In the genomic region with DNA sequence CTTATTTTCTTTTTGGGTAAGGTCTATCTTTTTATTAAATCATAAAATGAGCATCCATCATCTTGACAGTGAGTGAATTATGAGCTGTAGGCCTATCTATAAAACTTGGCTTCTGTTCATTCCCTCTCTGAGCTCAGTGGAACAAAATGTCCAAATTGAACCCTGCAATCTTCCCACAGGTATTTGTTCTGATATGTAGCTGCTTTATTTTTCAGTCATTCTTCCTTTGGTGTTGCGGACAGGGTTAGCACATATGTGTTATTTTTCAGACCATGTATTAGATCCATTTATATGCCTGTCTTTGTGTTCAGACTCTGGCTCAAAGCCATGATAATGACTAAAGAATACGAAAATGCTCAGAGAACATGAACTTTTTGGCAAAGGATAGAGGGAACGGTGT, we compare ENCODE assay signal across 24 cellular contexts.
"Had no signal": no experiment of that assay in that cellular context is flagged by ENCODE, and none has a peak within 500 bp of the region (broad histone marks: within the 10 kb centered on the region; RNA-seq: fewer than 3 reads in every experiment).

No MANE protein-coding gene starts in this region.

- H3K4me3 ChIP-seq: breast epithelium, SJCRH30 had no signal

- H3K4me3 Mint-ChIP-seq: activated B cell treated with CpG ODN at 0.5 μM for 24 hours; activated CD4-positive, alpha-beta T cell treated with anti-CD3 and anti-CD28 coated beads, Interleukin-2, amount 10 ng/mL, durations not matched to agents 24 days and 14 days; activated CD8-positive, alpha-beta memory T cell treated with anti-CD3 and anti-CD28 coated beads, Interleukin-2, amount 10 ng/mL, durations not matched to agents 7 days and 5 days; activated naive CD4-positive, alpha-beta T cell treated with anti-CD3 and anti-CD28 coated beads, Interleukin-2, amount 50 U/mL, for 24 hours; activated naive CD8-positive, alpha-beta T cell treated with anti-CD3 and anti-CD28 coated beads, Interleukin-2, amount 50 U/mL, for 24 hours; activated T-cell treated with anti-CD3 and anti-CD28 coated beads, Interleukin-2, amount 50 U/mL, for 24 hours; activated T-helper 1 cell treated with anti-CD3 and anti-CD28 coated beads, Interleukin-12 subunit alpha, Interleukin-12 subunit beta, Interleukin-2, Interleukin-4 antibody, amounts not matched to agents 30 ng/mL and 10 ng/mL and 1 ng/mL, durations not matched to agents 14 hours and 24 hours and 36 hours; T-helper 1 cell treated with Interleukin-12 subunit alpha and Interleukin-12 subunit beta and Interleukin-4 antibody, amounts not matched to agents 30 μg/mL and 1 μg/mL, for 36 hours had no signal

- H3K9me3 Mint-ChIP-seq: activated B cell treated with CpG ODN at 0.5 μM for 24 hours; activated CD4-positive, alpha-beta T cell treated with anti-CD3 and anti-CD28 coated beads, Interleukin-2, amount 10 ng/mL, durations not matched to agents 24 days and 14 days; activated naive CD4-positive, alpha-beta T cell treated with anti-CD3 and anti-CD28 coated beads, Interleukin-2, amount 50 U/mL, for 24 hours; activated naive CD8-positive, alpha-beta T cell treated with anti-CD3 and anti-CD28 coated beads, Interleukin-2, amount 50 U/mL, for 24 hours; activated T-helper 1 cell treated with anti-CD3 and anti-CD28 coated beads, Interleukin-12 subunit alpha, Interleukin-12 subunit beta, Interleukin-2, Interleukin-4 antibody, amounts not matched to agents 30 ng/mL and 10 ng/mL and 1 ng/mL, durations not matched to agents 14 hours and 24 hours and 36 hours; T-helper 1 cell treated with Interleukin-12 subunit alpha and Interleukin-12 subunit beta and Interleukin-4 antibody, amounts not matched to agents 30 μg/mL and 1 μg/mL, for 36 hours had no signal

- H3K27me3 ChIP-seq: breast epithelium, SJCRH30 had no signal

- H3K4me1 ChIP-seq: breast epithelium had no signal

- H3K27ac ChIP-seq: breast epithelium, SJCRH30 had no signal

- DNase-seq: activated B cell treated with CpG ODN at 0.5 μM for 24 hours; activated CD4-positive, alpha-beta T cell treated with anti-CD3 and anti-CD28 coated beads for 1 hour; activated CD4-positive, alpha-beta T cell treated with anti-CD3 and anti-CD28 coated beads, Interleukin-2, amount 10 ng/mL, durations not matched to agents 24 days and 14 days; activated CD4-positive, alpha-beta T cell treated with anti-CD3 and anti-CD28 coated beads, Interleukin-2, amount 50 U/mL, for 48 hours; activated CD8-positive, alpha-beta memory T cell treated with anti-CD3 and anti-CD28 coated beads, Interleukin-2, amount 10 ng/mL, durations not matched to agents 7 days and 5 days; activated effector memory CD4-positive, alpha-beta T cell treated with Interleukin-2 at 50 U/mL for 16 hours; activated naive CD4-positive, alpha-beta T cell; activated naive CD8-positive, alpha-beta T cell treated with anti-CD3 and anti-CD28 coated beads, Interleukin-2, amount 50 U/mL, for 24 hours; activated T-cell treated with anti-CD3 and anti-CD28 coated beads, Interleukin-2, amount 50 U/mL, for 24 hours; amygdala; MM.1S; NCI-H1105; NCI-H1436; NCI-H1694 treated with DMSO at 0.1 percent for 48 hours; NCI-H2029 treated with DMSO at 0.1 percent for 48 hours; NCI-H345; NCI-H510A; NCI-H526 treated with DMSO at 0.1 percent for 48 hours; SJCRH30; T1000 had no signal

- H3K27ac Mint-ChIP-seq: activated B cell treated with CpG ODN at 0.5 μM for 24 hours; activated CD4-positive, alpha-beta T cell treated with anti-CD3 and anti-CD28 coated beads, Interleukin-2, amount 10 ng/mL, durations not matched to agents 24 days and 14 days; activated CD8-positive, alpha-beta memory T cell treated with anti-CD3 and anti-CD28 coated beads, Interleukin-2, amount 10 ng/mL, durations not matched to agents 7 days and 5 days; activated naive CD4-positive, alpha-beta T cell treated with anti-CD3 and anti-CD28 coated beads, Interleukin-2, amount 50 U/mL, for 24 hours; activated naive CD8-positive, alpha-beta T cell treated with anti-CD3 and anti-CD28 coated beads, Interleukin-2, amount 50 U/mL, for 24 hours; activated T-cell treated with anti-CD3 and anti-CD28 coated beads, Interleukin-2, amount 50 U/mL, for 24 hours; activated T-helper 1 cell treated with anti-CD3 and anti-CD28 coated beads, Interleukin-12 subunit alpha, Interleukin-12 subunit beta, Interleukin-2, Interleukin-4 antibody, amounts not matched to agents 30 ng/mL and 10 ng/mL and 1 ng/mL, durations not matched to agents 14 hours and 24 hours and 36 hours; T-helper 1 cell treated with Interleukin-12 subunit alpha and Interleukin-12 subunit beta and Interleukin-4 antibody, amounts not matched to agents 30 μg/mL and 1 μg/mL, for 36 hours had no signal

- H3K27me3 Mint-ChIP-seq: activated B cell treated with CpG ODN at 0.5 μM for 24 hours; activated CD4-positive, alpha-beta T cell treated with anti-CD3 and anti-CD28 coated beads, Interleukin-2, amount 10 ng/mL, durations not matched to agents 24 days and 14 days; activated CD8-positive, alpha-beta memory T cell treated with anti-CD3 and anti-CD28 coated beads, Interleukin-2, amount 10 ng/mL, durations not matched to agents 7 days and 5 days; activated naive CD8-positive, alpha-beta T cell treated with anti-CD3 and anti-CD28 coated beads, Interleukin-2, amount 50 U/mL, for 24 hours had no signal

- H3K36me3 Mint-ChIP-seq: activated CD8-positive, alpha-beta memory T cell treated with anti-CD3 and anti-CD28 coated beads, Interleukin-2, amount 10 ng/mL, durations not matched to agents 7 days and 5 days; activated naive CD4-positive, alpha-beta T cell treated with anti-CD3 and anti-CD28 coated beads, Interleukin-2, amount 50 U/mL, for 24 hours had no signal

- ATAC-seq: activated CD8-positive, alpha-beta memory T cell treated with anti-CD3 and anti-CD28 coated beads, Interleukin-2, amount 10 ng/mL, durations not matched to agents 7 days and 5 days; activated naive CD8-positive, alpha-beta T cell treated with anti-CD3 and anti-CD28 coated beads, Interleukin-2, amount 50 U/mL, for 24 hours had no signal

- H3K9me3 ChIP-seq: breast epithelium, SJCRH30 had no signal

- H3K36me3 ChIP-seq: breast epithelium, SJCRH30 had no signal

- H3K4me1 Mint-ChIP-seq: activated B cell treated with CpG ODN at 0.5 μM for 24 hours; activated CD4-positive, alpha-beta T cell treated with anti-CD3 and anti-CD28 coated beads, Interleukin-2, amount 10 ng/mL, durations not matched to agents 24 days and 14 days; activated CD8-positive, alpha-beta memory T cell treated with anti-CD3 and anti-CD28 coated beads, Interleukin-2, amount 10 ng/mL, durations not matched to agents 7 days and 5 days; activated naive CD4-positive, alpha-beta T cell treated with anti-CD3 and anti-CD28 coated beads, Interleukin-2, amount 50 U/mL, for 24 hours; activated naive CD8-positive, alpha-beta T cell treated with anti-CD3 and anti-CD28 coated beads, Interleukin-2, amount 50 U/mL, for 24 hours had no signal
